9 cellular contexts compared by ENCODE assay signal in the genomic region with DNA sequence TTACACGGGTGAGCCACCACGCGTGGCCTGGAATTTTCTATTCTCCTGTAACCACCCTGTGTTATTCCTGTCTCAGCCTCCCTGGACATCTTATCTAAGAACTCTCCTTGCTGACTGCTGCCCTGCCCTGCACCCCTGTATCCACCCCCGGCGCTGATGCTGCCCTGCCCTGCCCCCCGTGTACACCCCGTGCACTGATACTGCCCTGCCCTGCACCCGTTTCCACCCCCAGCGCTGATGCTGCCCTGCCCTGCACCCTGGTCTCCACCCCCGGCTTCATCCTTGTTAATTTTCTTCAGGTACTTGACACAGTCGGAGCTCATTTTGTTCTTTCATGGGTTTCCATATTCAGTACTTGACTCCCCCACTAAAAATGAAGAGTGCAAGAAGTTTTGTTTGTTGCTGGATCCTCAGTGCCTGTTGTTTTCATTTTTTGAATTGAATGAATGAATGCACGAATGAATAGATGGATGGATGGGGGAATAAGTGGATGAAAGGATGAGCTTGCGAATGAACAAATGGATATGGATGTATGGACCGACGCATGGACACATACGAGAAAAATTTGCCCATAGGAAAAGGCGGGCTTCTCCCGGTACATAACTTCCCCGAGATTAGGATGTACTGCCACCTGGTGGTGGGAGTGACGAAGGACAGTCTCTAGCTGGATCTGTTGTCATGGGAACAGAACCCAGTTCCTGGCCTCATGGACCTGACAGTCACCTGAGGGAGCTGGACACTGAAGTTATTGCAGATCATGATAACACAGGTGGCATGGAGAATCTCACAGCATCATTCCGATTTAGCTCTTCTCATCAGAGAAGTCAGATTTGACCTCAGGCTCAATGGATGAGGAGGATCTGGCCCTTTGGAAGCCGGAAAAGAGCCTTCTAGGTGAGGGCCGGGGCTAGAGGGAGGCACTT. TPM values are rescaled to one million over a fixed set of nuclear protein-coding genes. Genes with fewer than 3 reads are reported as not detected.
DNase-seq lines count a peak whose midpoint lies in the region; ATAC-seq, FAIRE-seq and TF ChIP-seq lines count a peak whose summit lies in the region.
"Had no signal": no experiment of that assay in that cellular context is flagged by ENCODE, and none has a peak within 500 bp of the region (broad histone marks: within the 10 kb centered on the region; RNA-seq: fewer than 3 reads in every experiment).

No MANE protein-coding gene starts in this region.

- H3K27ac Mint-ChIP-seq in activated naive CD8-positive, alpha-beta T cell = no peak overlapping the region

- H3K9me3 ChIP-seq in SU-DHL-6 (ENCODE audit: insufficient read depth, low read length) = no peaks in the 10 kb centered on the region

- no peaks in the 10 kb centered on the region for H3K79me2 ChIP-seq in SU-DHL-6 (ENCODE audit: insufficient read depth, low read length)

- no peaks in the 10 kb centered on the region for H3K9me2 ChIP-seq in SU-DHL-6 (replicated peaks; ENCODE audit: insufficient read depth, low read length)

- H3K27ac ChIP-seq in SU-DHL-6 (ENCODE audit: low read depth, low read length) = no peak overlapping the region

- H3K27me3 ChIP-seq in SU-DHL-6 (ENCODE audit: low read length) = no peaks in the 10 kb centered on the region

- H3F3A ChIP-seq in SU-DHL-6 (ENCODE audit: insufficient read depth) = no peaks in the 10 kb centered on the region

- H3K4me3 ChIP-seq in GM12875 (ENCODE audit: low read depth, low read length) (no peak overlapping the region), NB4 (ENCODE audit: low read depth, low read length) (no peak overlapping the region), SU-DHL-6 (ENCODE audit: insufficient read depth, low read length, poor library complexity, severe bottlenecking) (no peak overlapping the region)

- H3K27me3 Mint-ChIP-seq in activated naive CD8-positive, alpha-beta T cell = no peaks in the 10 kb centered on the region

- peak; percentile 73 for DNase-seq in NB4 (ENCODE audit: low read depth)
- DNase-seq in Right ventricle myocardium inferior (ENCODE audit: missing footprints) = no peak
- DNase-seq in posterior vena cava (ENCODE audit: low spot score) = peak; percentile 85
- DNase-seq in urothelium cell line (ENCODE audit: low spot score) = peak; percentile 82

- H3K9me3 Mint-ChIP-seq in activated naive CD8-positive, alpha-beta T cell (ENCODE audit: low read depth) = no peaks in the 10 kb centered on the region

- H3K36me3 ChIP-seq in SU-DHL-6 (ENCODE audit: low read length) = no peaks in the 10 kb centered on the region

- H3K36me3 Mint-ChIP-seq in activated naive CD8-positive, alpha-beta T cell = no peaks in the 10 kb centered on the region

- H3K9ac ChIP-seq in SU-DHL-6 (ENCODE audit: low read length) = no peak overlapping the region; the same call in 1 of the 2 replicates

- H2AFZ ChIP-seq in SU-DHL-6 (ENCODE audit: low read depth, low read length, severe bottlenecking) = no peak overlapping the region

- H4K20me1 ChIP-seq in SU-DHL-6 (ENCODE audit: low read depth, low read length) = no peaks in the 10 kb centered on the region

- no peak for FAIRE-seq in urothelium cell line (lab: Jason Lieb, UNC)

- no peak for TF ChIP-seq POLR2A in NB4 (IDR thresholded peaks at IDR 0.05; ENCODE audit: extremely low read depth, insufficient read length)

- H3K4me1 Mint-ChIP-seq in activated naive CD8-positive, alpha-beta T cell (ENCODE audit: low read depth) = peaks cover 4% of the 10 kb centered on the region

- intact Hi-C loops in Right ventricle myocardium inferior (cut with DNase I) = loop anchor here (1.0 to 2.0 kb wide), 3 partner anchors 38 to 429 kb away; no protein-coding TSS in a partner anchor
- intact Hi-C loops in posterior vena cava (cut with DNase I) = loop anchor here in 1 of 2 donors (5.0 kb wide), 1 partner anchor 336 kb away; no protein-coding TSS in a partner anchor

- H3K4me2 ChIP-seq in SU-DHL-6 (ENCODE audit: low read depth, low read length, poor library complexity, severe bottlenecking) = peak overlapping the region; percentile 11

- H3K4me3 Mint-ChIP-seq in activated naive CD8-positive, alpha-beta T cell = peak overlapping the region; percentile 35

- TF ChIP-seq CTCF in GM12875 (IDR thresholded peaks at IDR 0.05; ENCODE audit: borderline replicate concordance, insufficient read depth, low read depth, low read length) (peak; percentile 90), NB4 (IDR thresholded peaks at IDR 0.05; ENCODE audit: low read depth, low read length) (peak; percentile 81), SU-DHL-6 (IDR thresholded peaks at IDR 0.05; ENCODE audit: insufficient read depth, low read length, poor library complexity, severe bottlenecking) (peak; percentile 80)

- ATAC-seq in Right ventricle myocardium inferior = peak; percentile 70
- no peak for ATAC-seq in HG02938 (IDR thresholded peaks at IDR 0.05; ENCODE audit: unreplicated experiment)

RNA-seq across cellular contexts. Expression of gene AADACL4, which starts 14.9 kb away (rescaled TPM):
- not detected for total RNA-seq in Right ventricle myocardium inferior
- total RNA-seq in posterior vena cava = not detected
- total RNA-seq: subcutaneous adipose tissue had no signal

RNA-seq across cellular contexts. Expression of gene DHRS3, which starts 40.8 kb away (rescaled TPM):
- total RNA-seq in Right ventricle myocardium inferior (81.0 TPM), posterior vena cava (100 to 1,000 TPM; 107 to 144 TPM)

RNA-seq across cellular contexts. Expression of gene AADACL3, which starts 57.1 kb away (rescaled TPM):
- not detected for total RNA-seq in Right ventricle myocardium inferior
- total RNA-seq in posterior vena cava = not detected
